Comparison of ENCODE assay signal across 13 cellular contexts in the genomic region with DNA sequence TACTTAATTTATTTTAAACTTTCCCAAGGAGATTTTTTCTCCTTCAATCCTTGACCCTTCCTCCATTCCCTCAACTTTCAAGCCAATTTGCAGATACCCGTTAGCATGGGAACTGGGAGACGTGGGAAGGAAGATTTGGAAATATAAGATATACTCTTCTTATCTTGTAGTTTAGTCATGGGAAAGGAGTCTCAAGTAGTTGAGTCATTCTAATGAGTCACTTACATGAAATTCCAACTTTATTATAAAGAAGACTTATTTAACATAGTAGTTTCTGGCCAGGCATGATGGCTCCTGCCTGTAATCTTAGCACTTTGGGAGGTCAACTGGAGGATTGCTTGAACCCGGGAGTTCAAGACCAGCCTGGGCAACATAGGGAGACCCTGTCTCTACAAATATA.
DNase-seq lines count a peak whose midpoint lies in the region; ATAC-seq, FAIRE-seq and TF ChIP-seq lines count a peak whose summit lies in the region.
"Had no signal": no experiment of that assay in that cellular context is flagged by ENCODE, and none has a peak within 500 bp of the region (broad histone marks: within the 10 kb centered on the region; RNA-seq: fewer than 3 reads in every experiment).

No MANE protein-coding gene starts in this region.

- ATAC-seq in K562, result no peak
- ATAC-seq in esophagus mucosa, result no peak
- no peak for ATAC-seq in HG02798 (IDR thresholded peaks at IDR 0.05; ENCODE audit: poor library complexity, unreplicated experiment)

- POLR2A ChIA-PET in K562 (lab: Yijun Ruan, JAX), result no interaction called here

- CTCF ChIA-PET in K562 (lab: Yijun Ruan, JAX; ENCODE audit: low intra/inter-chr PET ratio), result no interaction called here

- in situ Hi-C loops in K562 (cut with MboI), result no loop called here

- H3K36me3 ChIP-seq in K562 (ENCODE audit: control insufficient read depth, insufficient read depth, low read length), result no peaks in the 10 kb centered on the region
- H3K36me3 ChIP-seq: BLaER1, tibial nerve had no signal

- H3K4me1 ChIP-seq in K562 (replicated peaks in 1 of 2; ENCODE audit: control insufficient read depth in 2 of 2, insufficient read depth in 2 of 2, low read length in 2 of 2), result no peaks in the 10 kb centered on the region; a peak in 1 of 5 replicates
- H3K4me1 ChIP-seq: BLaER1, tibial nerve had no signal

- no peaks in the 10 kb centered on the region for H3K79me2 ChIP-seq in K562 (ENCODE audit: control insufficient read depth, insufficient read depth, low read length)

- 0% methylated on average over 3 of the region's 3 CpGs for WGBS in K562 (ENCODE audit: insufficient coverage, low coverage, missing lambda C conversion rate)

- H2AFZ ChIP-seq in K562 (ENCODE audit: low read depth, low read length), result no peak overlapping the region

- TF ChIP-seq CTCF in K562 (IDR thresholded peaks at IDR 0.05 in 2 of 3, conservative IDR thresholded peaks at IDR 0.05 in 1 of 3; ENCODE audit: insufficient read depth in 2 of 3, low read depth in 1 of 3, low read length in 3 of 3), result no peak

- H3K27ac ChIP-seq in K562 (ENCODE audit: extremely low read depth, low read depth, low read length), result no peak overlapping the region
- H3K27ac ChIP-seq: BLaER1, skin epidermis, tibial nerve had no signal

- no peaks in the 10 kb centered on the region for H3K27me3 ChIP-seq in K562 (ENCODE audit: control insufficient read depth in 2 of 2, insufficient read depth in 2 of 2, low read length in 2 of 2)
- H3K27me3 ChIP-seq: BLaER1, tibial nerve had no signal

- no peak for TF ChIP-seq POLR2A in K562 (conservative IDR thresholded peaks at IDR 0.05)

- no peak overlapping the region for H3K9ac ChIP-seq in K562 (ENCODE audit: insufficient read depth in 1 of 2, low read depth in 2 of 2, low read length in 2 of 2)
- H3K9ac ChIP-seq: BLaER1 had no signal

- H3K9me3 ChIP-seq in K562 (replicated peaks; ENCODE audit: control insufficient read depth, insufficient read depth, low read depth, low read length), result no peaks in the 10 kb centered on the region

- TF ChIP-seq RAD21 in K562 (CRISPR knock-in tag; conservative IDR thresholded peaks at IDR 0.05 in 1 of 2, IDR thresholded peaks at IDR 0.05 in 1 of 2), result no peak

- BruUV-seq in K562 (replicated peaks; lab: Mats Ljungman, UMichigan), result no TSS peak

- H4K20me1 ChIP-seq in K562 (replicated peaks; ENCODE audit: control insufficient read depth, insufficient read depth, low read length), result no peaks in the 10 kb centered on the region
- H4K20me1 ChIP-seq: BLaER1 had no signal

- intact Hi-C loops in K562 (cut with micrococcal nuclease), result no loop called here

- no peak for FAIRE-seq in K562 (lab: Jason Lieb, UNC)

- no peak for TF ChIP-seq EP300 in K562 (IDR thresholded peaks at IDR 0.05; ENCODE audit: low read length)

- H3K9me1 ChIP-seq in K562 (ENCODE audit: control insufficient read depth, insufficient read depth, low read length), result no peaks in the 10 kb centered on the region

- DNase-seq in AG08395 (ENCODE audit: low spot score) (peak; percentile 80), HS-5 (ENCODE audit: low read depth) (peak; percentile 82), K562 (ENCODE audit: extremely low read depth in 1 of 4, low spot score in 3 of 4) (no peak), kidney tubule cell (ENCODE audit: low spot score) (peak; percentile 82), midbrain (lab: John Stamatoyannopoulos, UW) (no peak)
- DNase-seq in activated naive CD4-positive, alpha-beta T cell (lab: John Stamatoyannopoulos, UW), result no peak
- DNase-seq: activated CD4-positive, alpha-beta T cell treated with anti-CD3 and anti-CD28 coated beads, Interleukin-2, amount 50 U/mL, for 48 hours; NCI-H146 had no signal

- H3K4me3 ChIP-seq in K562, result no peak overlapping the region
- H3K4me3 ChIP-seq: BLaER1, skin epidermis, tibial nerve had no signal

- no peak overlapping the region for H3K4me2 ChIP-seq in K562 (ENCODE audit: insufficient read depth, low read length)
- H3K4me2 ChIP-seq: BLaER1 had no signal

TF ChIP-seq in K562, 482 proteins besides CTCF, POLR2A, EP300 and RAD21 (continues in another document):
- TF ChIP-seq NFE2L1 (tag; IDR thresholded peaks at IDR 0.05; ENCODE audit: borderline replicate concordance, low read depth) (no peak), JUN (IDR thresholded peaks at IDR 0.05; ENCODE audit: borderline replicate concordance, low read depth, low read length) (peak; percentile 40; the same call in 1 of the 2 replicates), JUN (CRISPR knock-in tag; IDR thresholded peaks at IDR 0.05; ENCODE audit: borderline replicate concordance) (no peak), E4F1 (CRISPR knock-in tag; IDR thresholded peaks at IDR 0.05; ENCODE audit: borderline replicate concordance) (no peak), JUND (IDR thresholded peaks at IDR 0.05; ENCODE audit: borderline replicate concordance, low read depth, low read length) (peak; percentile 30; the same call in 1 of the 2 replicates), JUND (tag; IDR thresholded peaks at IDR 0.05; ENCODE audit: borderline replicate concordance, low read depth, low read length) (0 out of 3 replicates have a peak, but pooled peaks have one; percentile 34), HDAC3 (IDR thresholded peaks at IDR 0.05; ENCODE audit: borderline replicate concordance, partially characterized antibody) (no peak), IRF2 (CRISPR knock-in tag; IDR thresholded peaks at IDR 0.05) (no peak), ELF2 (CRISPR knock-in tag; IDR thresholded peaks at IDR 0.05) (no peak), GTF3C2 (IDR thresholded peaks at IDR 0.05; ENCODE audit: borderline replicate concordance, extremely low read depth, insufficient read length) (no peak), GATAD2B (IDR thresholded peaks at IDR 0.05; ENCODE audit: borderline replicate concordance) (no peak)

Comparison
In these comparisons a context has a peak if more than half of its experiments do, and no peak if none do; other contexts are left out.
1. DNase-seq: peak in AG08395 (single experiment), HS-5 (single experiment) and kidney tubule cell (single experiment); none in K562 (0 of 4), activated naive CD4-positive, alpha-beta T cell (0 of 4) and midbrain (single experiment).